In the genomic region with DNA sequence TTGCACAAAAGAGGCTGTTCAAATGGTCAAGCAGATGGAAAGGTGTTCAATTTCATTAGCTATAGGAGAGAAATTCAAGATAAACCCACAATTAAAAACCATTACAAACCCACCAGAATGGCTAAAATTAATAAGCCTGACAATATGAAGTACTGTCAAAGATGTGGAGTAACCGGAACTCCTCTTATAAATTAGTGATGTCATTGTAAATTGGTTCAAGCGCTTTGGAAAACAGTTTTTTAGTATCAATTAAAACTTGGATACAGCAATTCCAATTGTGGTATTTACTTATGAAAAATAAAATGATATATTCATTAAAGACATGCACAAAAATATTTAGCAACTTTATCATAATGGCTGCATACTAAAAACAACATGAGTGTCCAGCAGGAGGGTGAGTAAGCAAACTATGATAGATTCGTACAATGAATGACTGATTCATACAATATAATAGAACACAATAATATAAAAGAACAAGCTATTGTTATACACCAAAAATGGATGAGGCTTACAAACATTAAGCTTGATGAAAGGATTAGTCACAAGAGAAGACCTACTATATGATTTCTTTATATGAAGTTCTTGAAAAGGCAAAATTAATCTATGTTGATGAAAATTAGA, we compare ENCODE assay signal across 16 cellular contexts. TPM values are rescaled to one million over a fixed set of nuclear protein-coding genes. Genes with fewer than 3 reads are reported as not detected.
DNase-seq lines count a peak whose midpoint lies in the region; FAIRE-seq and TF ChIP-seq lines count a peak whose summit lies in the region.
"Had no signal": no experiment of that assay in that cellular context is flagged by ENCODE, and none has a peak within 500 bp of the region (broad histone marks: within the 10 kb centered on the region; RNA-seq: fewer than 3 reads in every experiment).

No MANE protein-coding gene starts in this region.

- H3K9ac ChIP-seq in mammary epithelial cell (ENCODE audit: insufficient read depth, low read length), result no peak overlapping the region
- H3K9ac ChIP-seq: BLaER1 had no signal

- no peak overlapping the region for H2AFZ ChIP-seq in mammary epithelial cell (ENCODE audit: low read depth, low read length)

- H3K4me3 Mint-ChIP-seq in MCF 10A (ENCODE audit: unreplicated experiment) (no peak overlapping the region), type B pancreatic cell (no peak overlapping the region)
- H3K4me3 Mint-ChIP-seq: CD14-positive monocyte; CD4-positive, alpha-beta memory T cell had no signal

- H3K36me3 Mint-ChIP-seq in MCF 10A (ENCODE audit: insufficient read depth, unreplicated experiment), result no peaks in the 10 kb centered on the region
- no peaks in the 10 kb centered on the region for H3K36me3 Mint-ChIP-seq in type B pancreatic cell
- H3K36me3 Mint-ChIP-seq: CD14-positive monocyte; CD4-positive, alpha-beta memory T cell had no signal

- H3K4me1 Mint-ChIP-seq in MCF 10A (ENCODE audit: insufficient read depth, unreplicated experiment) (no peaks in the 10 kb centered on the region), type B pancreatic cell (ENCODE audit: unreplicated experiment) (peaks cover 12% of the 10 kb centered on the region)
- H3K4me1 Mint-ChIP-seq: CD14-positive monocyte; CD4-positive, alpha-beta memory T cell had no signal

- H3K27me3 ChIP-seq in mammary epithelial cell (ENCODE audit: insufficient read depth, low read length) (no peaks in the 10 kb centered on the region), bronchial epithelial cell (ENCODE audit: control insufficient read depth, insufficient read depth, low read length) (no peaks in the 10 kb centered on the region), vagina (no peaks in the 10 kb centered on the region)
- H3K27me3 ChIP-seq: BLaER1 had no signal

- H3K27ac Mint-ChIP-seq in MCF 10A (ENCODE audit: low read depth, unreplicated experiment) (no peak overlapping the region), type B pancreatic cell (no peak overlapping the region)
- H3K27ac Mint-ChIP-seq: CD14-positive monocyte; CD4-positive, alpha-beta memory T cell had no signal

- DNase-seq in mammary epithelial cell (peak; percentile 35), MCF 10A (ENCODE audit: unreplicated experiment) (no peak), bronchial epithelial cell (ENCODE audit: low read depth) (peak; percentile 24), epithelial cell of esophagus (ENCODE audit: low read depth) (peak; percentile 30), vagina (ENCODE audit: extremely low spot score in 2 of 2) (no peak), type B pancreatic cell (ENCODE audit: extremely low spot score, unreplicated experiment) (no peak), SKM-1 (lab: John Stamatoyannopoulos, UW; ENCODE audit: unreplicated experiment) (no peak)
- DNase-seq: Calu3; CD4-positive, alpha-beta memory T cell; DMS79 treated with DMSO at 0.1 percent for 48 hours had no signal

- WGBS in mammary epithelial cell (ENCODE audit: low coverage, missing lambda C conversion rate), result 47% methylated on average over 3 of the region's 3 CpGs

- H3K27me3 Mint-ChIP-seq in MCF 10A (ENCODE audit: insufficient read depth, unreplicated experiment) (no peaks in the 10 kb centered on the region), type B pancreatic cell (no peaks in the 10 kb centered on the region)
- H3K27me3 Mint-ChIP-seq: CD4-positive, alpha-beta memory T cell had no signal

- no peak for TF ChIP-seq POLR2A in vagina (IDR thresholded peaks at IDR 0.05)

- no peaks in the 10 kb centered on the region for H3K79me2 ChIP-seq in mammary epithelial cell (ENCODE audit: insufficient read depth, low read length)

- in situ Hi-C loops in mammary epithelial cell (cut with MboI; ENCODE audit: low sequenced_read_pairs in 2 of 2), result no loop called here

- CTCF ChIA-PET in mammary epithelial cell (lab: Charles Lee; ENCODE audit: low non-redundant PET) (no interaction called here), MCF 10A (lab: Yijun Ruan, JAX) (interaction anchor here (0.8 kb wide), 1 partner anchor 29 kb away, joined by 6 read pairs; no protein-coding TSS in a partner anchor)

- H3K27ac ChIP-seq in mammary epithelial cell (ENCODE audit: insufficient read depth, low read depth, low read length), result no peak overlapping the region
- H3K27ac ChIP-seq in vagina, result no peak overlapping the region
- H3K27ac ChIP-seq: 22Rv1, A549, BLaER1 had no signal

- H3K36me3 ChIP-seq in mammary epithelial cell (ENCODE audit: insufficient read depth, low read length) (no peaks in the 10 kb centered on the region), bronchial epithelial cell (ENCODE audit: control insufficient read depth, insufficient read depth, low read length) (no peaks in the 10 kb centered on the region), vagina (no peaks in the 10 kb centered on the region)
- H3K36me3 ChIP-seq: BLaER1, HAP-1 had no signal

- BruUV-seq in mammary epithelial cell (replicated peaks; lab: Mats Ljungman, UMichigan) (no TSS peak), MCF 10A (replicated peaks; lab: Mats Ljungman, UMichigan) (no TSS peak)

- H4K20me1 ChIP-seq in mammary epithelial cell (ENCODE audit: insufficient read depth, low read length), result no peaks in the 10 kb centered on the region
- H4K20me1 ChIP-seq: BLaER1 had no signal

- H3K9me3 ChIP-seq in mammary epithelial cell (replicated peaks; ENCODE audit: insufficient read depth, low read length), result no peaks in the 10 kb centered on the region
- no peaks in the 10 kb centered on the region for H3K9me3 ChIP-seq in vagina
- H3K9me3 ChIP-seq: A549, BLaER1, HAP-1 had no signal

- intact Hi-C loops in mammary epithelial cell (cut with micrococcal nuclease), result no loop called here
- intact Hi-C loops in MCF 10A (cut with micrococcal nuclease), result no loop called here
- intact Hi-C loops in vagina (cut with DNase I), result no loop called here

- dilution Hi-C loops in mammary epithelial cell (cut with HindIII; ENCODE audit: low sequenced_read_pairs), result loop anchor here (5.0 kb wide), 1 partner anchor 61 kb away; no protein-coding TSS in a partner anchor

- H3K4me3 ChIP-seq in mammary epithelial cell (replicated peaks in 1 of 3; ENCODE audit: insufficient read depth in 1 of 3, low read depth in 2 of 3, low read length in 3 of 3) (no peak overlapping the region), bronchial epithelial cell (ENCODE audit: low read depth, low read length) (no peak overlapping the region), epithelial cell of esophagus (ENCODE audit: low read length) (no peak overlapping the region), vagina (no peak overlapping the region)
- H3K4me3 ChIP-seq: A549, BLaER1, GM12878, HAP-1 had no signal

- H3K4me1 ChIP-seq in mammary epithelial cell (ENCODE audit: insufficient read depth, low read length) (no peaks in the 10 kb centered on the region), vagina (peaks cover 21% of the 10 kb centered on the region)
- H3K4me1 ChIP-seq: A549, BLaER1, HAP-1 had no signal

- FAIRE-seq in bronchial epithelial cell (lab: Jason Lieb, UNC), result no peak
- FAIRE-seq: A549, GM12878 had no signal

- no peaks in the 10 kb centered on the region for H3K9me3 Mint-ChIP-seq in MCF 10A (ENCODE audit: unreplicated experiment)
- no peaks in the 10 kb centered on the region for H3K9me3 Mint-ChIP-seq in type B pancreatic cell

- POLR2A ChIA-PET in MCF 10A (lab: Yijun Ruan, JAX), result interaction anchor here (0.5 kb wide), 1 partner anchor 121 kb away, joined by 4 read pairs; no protein-coding TSS in a partner anchor

- peak in 1 of 2 donors; percentile 20 for TF ChIP-seq CTCF in mammary epithelial cell (conservative IDR thresholded peaks at IDR 0.05 in 1 of 2, IDR thresholded peaks at IDR 0.05 in 1 of 2; ENCODE audit: extremely low read depth in 1 of 2, insufficient read depth in 1 of 2, low read depth in 1 of 2, low read length in 2 of 2)
- no peak for TF ChIP-seq CTCF in MCF 10A (IDR thresholded peaks at IDR 0.05; ENCODE audit: unreplicated experiment)
- TF ChIP-seq CTCF in bronchial epithelial cell (IDR thresholded peaks at IDR 0.05; ENCODE audit: insufficient read depth, low read length, severe bottlenecking), result no peak
- TF ChIP-seq CTCF in epithelial cell of esophagus (IDR thresholded peaks at IDR 0.05; ENCODE audit: insufficient read depth, low read depth, low read length, missing control alignments), result no peak
- no peak for TF ChIP-seq CTCF in vagina (IDR thresholded peaks at IDR 0.05)
- TF ChIP-seq CTCF in type B pancreatic cell (conservative IDR thresholded peaks at IDR 0.05), result no peak

- H3K4me2 ChIP-seq in mammary epithelial cell (ENCODE audit: insufficient read depth, low read depth, low read length), result no peak overlapping the region
- H3K4me2 ChIP-seq: A549, BLaER1 had no signal

RNA-seq across cellular contexts. Expression of a gene that starts 38.4 kb away (rescaled TPM):
- total RNA-seq in mammary epithelial cell (10 to 100 TPM; 10.3 to 14.7 TPM), MCF 10A (2022) (8.0 and 10.6 TPM in 2 replicates), bronchial epithelial cell (20.0 and 35.1 TPM in 2 replicates), vagina (11.8 TPM), type B pancreatic cell (ENCODE audit: low replicate concordance) (12.6 and 18.8 TPM in 2 replicates)
- 8.0 TPM for polyA plus RNA-seq in mammary epithelial cell
- 22.5 TPM for polyA minus RNA-seq in mammary epithelial cell

Comparison
In these comparisons a context has a peak if more than half of its experiments do, and no peak if none do; other contexts are left out.
1. DNase-seq: peak in mammary epithelial cell (single experiment), bronchial epithelial cell (single experiment) and epithelial cell of esophagus (single experiment); none in MCF 10A (single experiment), vagina (0 of 2), type B pancreatic cell (single experiment) and SKM-1 (single experiment).